In genomic region chr3:37129871-37130270, GRCh38 we compare ENCODE assay signal across 13 cellular contexts.
DNase-seq lines count a peak whose midpoint lies in the region; ATAC-seq lines count a peak whose summit lies in the region.
"Had no signal": no experiment of that assay in that cellular context is flagged by ENCODE, and none has a peak within 500 bp of the region (broad histone marks: within the 10 kb centered on the region; RNA-seq: fewer than 3 reads in every experiment).

No MANE protein-coding gene starts in this region.

- no peaks in the 10 kb centered on the region for H3K9me3 Mint-ChIP-seq in activated T-cell treated with anti-CD3 and anti-CD28 coated beads, Interleukin-2, amount 50 U/mL, for 24 hours
- no peaks in the 10 kb centered on the region for H3K9me3 Mint-ChIP-seq in T-helper 2 cell treated with Interferon-gamma antibody and Interleukin-4, amounts not matched to agents 5 μg/mL and 100 μg/mL, for 36 hours
- no peaks in the 10 kb centered on the region for H3K9me3 Mint-ChIP-seq in stimulated activated effector memory CD8-positive, alpha-beta T cell treated with anti-CD3 and anti-CD28 coated beads, Interleukin-12 subunit alpha, Interleukin-12 subunit beta, amount 100 ng/mL, for 72 hours
- H3K9me3 Mint-ChIP-seq: central memory CD8-positive, alpha-beta T cell had no signal

- peaks cover 36% of the 10 kb centered on the region for H3K4me1 Mint-ChIP-seq in activated T-cell treated with anti-CD3 and anti-CD28 coated beads, Interleukin-2, amount 50 U/mL, for 24 hours (ENCODE audit: low read depth)
- peaks cover 17% of the 10 kb centered on the region for H3K4me1 Mint-ChIP-seq in T-helper 2 cell treated with Interferon-gamma antibody and Interleukin-4, amounts not matched to agents 5 μg/mL and 100 μg/mL, for 36 hours (ENCODE audit: low read depth)
- peaks cover 37% of the 10 kb centered on the region for H3K4me1 Mint-ChIP-seq in stimulated activated effector memory CD8-positive, alpha-beta T cell treated with anti-CD3 and anti-CD28 coated beads, Interleukin-12 subunit alpha, Interleukin-12 subunit beta, amount 100 ng/mL, for 72 hours

- peaks cover 18% of the 10 kb centered on the region for H3K36me3 Mint-ChIP-seq in activated T-cell treated with anti-CD3 and anti-CD28 coated beads, Interleukin-2, amount 50 U/mL, for 24 hours (ENCODE audit: low read depth)
- H3K36me3 Mint-ChIP-seq in T-helper 2 cell treated with Interferon-gamma antibody and Interleukin-4, amounts not matched to agents 5 μg/mL and 100 μg/mL, for 36 hours (ENCODE audit: low read depth): no peaks in the 10 kb centered on the region
- H3K36me3 Mint-ChIP-seq in stimulated activated effector memory CD8-positive, alpha-beta T cell treated with anti-CD3 and anti-CD28 coated beads, Interleukin-12 subunit alpha, Interleukin-12 subunit beta, amount 100 ng/mL, for 72 hours: peaks cover 16% of the 10 kb centered on the region

- ATAC-seq in HG02938 (IDR thresholded peaks at IDR 0.05; ENCODE audit: unreplicated experiment) (peak; percentile 49), HG02678 (IDR thresholded peaks at IDR 0.05; ENCODE audit: unreplicated experiment) (no peak)
- peak; percentile 99 for ATAC-seq in stimulated activated effector memory CD8-positive, alpha-beta T cell treated with anti-CD3 and anti-CD28 coated beads, Interleukin-12 subunit alpha, Interleukin-12 subunit beta, amount 100 ng/mL, for 72 hours
- ATAC-seq: Panc1 had no signal

- no peaks in the 10 kb centered on the region for H3K27me3 Mint-ChIP-seq in activated T-cell treated with anti-CD3 and anti-CD28 coated beads, Interleukin-2, amount 50 U/mL, for 24 hours
- H3K27me3 Mint-ChIP-seq in T-helper 2 cell treated with Interferon-gamma antibody and Interleukin-4, amounts not matched to agents 5 μg/mL and 100 μg/mL, for 36 hours (ENCODE audit: low read depth): no peaks in the 10 kb centered on the region
- H3K27me3 Mint-ChIP-seq: central memory CD8-positive, alpha-beta T cell had no signal

- no peak for DNase-seq in activated T-cell treated with anti-CD3 and anti-CD28 coated beads, Interleukin-2, amount 50 U/mL, for 24 hours
- DNase-seq in activated T-cell treated with anti-CD3 and anti-CD28 coated beads, Interleukin-2, amount 50 U/mL, for 1 hour: no peak
- peak; percentile 6 for DNase-seq in T-helper 2 cell treated with Interferon-gamma antibody and Interleukin-4, amounts not matched to agents 5 μg/mL and 100 μg/mL, for 36 hours (ENCODE audit: low spot score)
- no peak for DNase-seq in stimulated activated effector memory CD8-positive, alpha-beta T cell treated with anti-CD3 and anti-CD28 coated beads, Interleukin-12 subunit alpha, Interleukin-12 subunit beta, amount 100 ng/mL, for 72 hours (ENCODE audit: low spot score in 2 of 2)
- DNase-seq in GOT3 (lab: John Stamatoyannopoulos, UW) (no peak), CD1c-positive myeloid dendritic cell (ENCODE audit: extremely low spot score) (no peak)
- DNase-seq: activated effector memory CD4-positive, alpha-beta T cell treated with anti-CD3 and anti-CD28 coated beads, Interleukin-2, amount 50 U/mL, for 16 hours; left ventricle myocardium inferior; stimulated activated naive CD4-positive, alpha-beta T cell had no signal

- no peak overlapping the region for H3K4me3 Mint-ChIP-seq in activated T-cell treated with anti-CD3 and anti-CD28 coated beads, Interleukin-2, amount 50 U/mL, for 24 hours
- H3K4me3 Mint-ChIP-seq in T-helper 2 cell treated with Interferon-gamma antibody and Interleukin-4, amounts not matched to agents 5 μg/mL and 100 μg/mL, for 36 hours: no peak overlapping the region
- no peak overlapping the region for H3K4me3 Mint-ChIP-seq in stimulated activated effector memory CD8-positive, alpha-beta T cell treated with anti-CD3 and anti-CD28 coated beads, Interleukin-12 subunit alpha, Interleukin-12 subunit beta, amount 100 ng/mL, for 72 hours
- H3K4me3 Mint-ChIP-seq: central memory CD8-positive, alpha-beta T cell had no signal

- H3K27ac Mint-ChIP-seq in activated T-cell treated with anti-CD3 and anti-CD28 coated beads, Interleukin-2, amount 50 U/mL, for 24 hours: peak overlapping the region; percentile 5
- no peak overlapping the region for H3K27ac Mint-ChIP-seq in T-helper 2 cell treated with Interferon-gamma antibody and Interleukin-4, amounts not matched to agents 5 μg/mL and 100 μg/mL, for 36 hours
- no peak overlapping the region for H3K27ac Mint-ChIP-seq in stimulated activated effector memory CD8-positive, alpha-beta T cell treated with anti-CD3 and anti-CD28 coated beads, Interleukin-12 subunit alpha, Interleukin-12 subunit beta, amount 100 ng/mL, for 72 hours
